In the genomic region with DNA sequence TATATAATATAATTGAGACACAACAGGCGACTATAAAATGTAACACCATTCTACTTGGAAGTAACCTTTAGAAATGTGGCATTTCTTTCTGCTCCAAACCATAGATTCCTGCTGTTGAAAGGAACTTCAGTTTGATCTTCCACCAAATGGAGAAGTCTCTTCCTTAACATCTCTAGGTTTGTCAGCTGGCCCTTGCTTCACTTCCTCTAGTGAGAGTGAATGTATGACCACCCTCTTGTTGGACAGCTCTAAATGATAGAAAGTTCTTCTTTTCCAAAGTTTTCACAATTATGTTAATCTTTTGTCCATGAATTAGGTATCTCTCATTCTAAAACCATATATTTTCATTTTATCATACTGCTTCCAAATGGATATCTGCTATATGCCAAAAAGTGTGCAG, we compare ENCODE assay signal across 24 cellular contexts. TPM values are rescaled to one million over a fixed set of nuclear protein-coding genes. Genes with fewer than 3 reads are reported as not detected.
"Had no signal": no experiment of that assay in that cellular context is flagged by ENCODE, and none has a peak within 500 bp of the region (broad histone marks: within the 10 kb centered on the region; RNA-seq: fewer than 3 reads in every experiment).

No MANE protein-coding gene starts in this region.

- ATAC-seq: activated T-cell treated with anti-CD3 and anti-CD28 coated beads, Interleukin-2, amount 50 U/mL, for 72 hours; naive thymus-derived CD4-positive, alpha-beta T cell; sciatic nerve; stimulated activated memory B cell treated with anti-CD40 and anti-IgM and Interleukin-4, amounts not matched to agents 10 μg/mL and 1 μg/mL and 100 μg/mL, for 72 hours; stimulated activated naive CD8-positive, alpha-beta T cell treated with anti-CD3 and anti-CD28 coated beads, Interleukin-15, amount 100 ng/mL, for 72 hours had no signal

- H3K36me3 ChIP-seq: ovary, upper lobe of left lung had no signal

- DNase-seq: activated CD4-positive, alpha-beta T cell treated with anti-CD3 and anti-CD28 coated beads for 4 hours; activated CD4-positive, alpha-beta T cell treated with anti-CD3 and anti-CD28 coated beads, Interleukin-2, amount 50 U/mL, for 4 hours; activated naive CD4-positive, alpha-beta T cell; activated T-cell treated with anti-CD3 and anti-CD28 coated beads for 4 hours; activated T-cell treated with anti-CD3 and anti-CD28 coated beads, Interleukin-2, amount 50 U/mL, for 72 hours; anterior cingulate cortex; dermis blood vessel endothelial cell; effector CD4-positive, alpha-beta T cell; hippocampal formation; immature natural killer cell; kidney; midbrain; naive thymus-derived CD4-positive, alpha-beta T cell; ovary; stimulated activated CD4-positive, alpha-beta T cell treated with anti-CD3 and anti-CD28 coated beads, Interleukin-4, amount 100 ng/mL, for 4 hours; stimulated activated CD8-positive, alpha-beta memory T cell treated with anti-CD3 and anti-CD28 coated beads, Interleukin-4, amount 100 ng/mL, for 48 hours; stimulated activated naive CD8-positive, alpha-beta T cell treated with anti-CD3 and anti-CD28 coated beads, Interleukin-15, amount 100 ng/mL, for 72 hours; substantia nigra; T-helper 2 cell; upper lobe of left lung had no signal

- H3K4me3 ChIP-seq: ovary, skin epidermis, upper lobe of left lung had no signal

- H3K9me3 ChIP-seq: ovary, upper lobe of left lung had no signal

- H3K27me3 ChIP-seq: ovary, upper lobe of left lung had no signal

- H3K27ac ChIP-seq: epithelial cell of prostate, ovary, skin epidermis, upper lobe of left lung had no signal

- H3K4me1 ChIP-seq: upper lobe of left lung had no signal

RNA-seq across cellular contexts. Expression of gene LHFPL6, which starts 38.7 kb away (rescaled TPM):
- polyA plus RNA-seq: naive thymus-derived CD4-positive, alpha-beta T cell had no signal
